10 cellular contexts compared by ENCODE assay signal in the genomic region with DNA sequence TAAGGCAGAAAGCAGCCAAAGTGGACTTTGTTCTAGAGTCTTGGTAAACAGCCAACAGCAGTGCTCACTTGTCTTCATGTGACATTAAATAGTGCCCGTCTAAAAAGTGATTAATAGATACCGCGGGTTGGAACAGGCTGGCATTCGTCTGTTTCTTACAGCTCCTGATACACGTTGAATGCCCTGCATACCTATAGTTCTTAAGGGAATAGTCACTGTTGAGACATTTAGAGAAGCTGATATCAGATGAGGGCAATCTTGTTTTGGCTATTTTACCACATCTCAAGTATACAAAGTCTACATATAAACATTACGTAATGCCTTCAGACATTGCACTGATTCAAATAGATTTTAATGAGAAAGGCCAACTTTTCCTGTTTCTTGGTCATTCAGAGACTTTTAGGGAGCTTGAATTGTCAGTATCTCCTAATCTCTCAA.
DNase-seq lines count a peak whose midpoint lies in the region; ATAC-seq and TF ChIP-seq lines count a peak whose summit lies in the region.
"Had no signal": no experiment of that assay in that cellular context is flagged by ENCODE, and none has a peak within 500 bp of the region (broad histone marks: within the 10 kb centered on the region; RNA-seq: fewer than 3 reads in every experiment).

No MANE protein-coding gene starts in this region.

- 56% methylated on average over 6 of the region's 6 CpGs for WGBS in HUES64
- 21% methylated on average over 6 of the region's 6 CpGs for WGBS in right lobe of liver (ENCODE audit: insufficient coverage, low coverage, low lambda C conversion rate, missing lambda C conversion rate)

- no peak overlapping the region for H3K9ac ChIP-seq in HUES64 (ENCODE audit: low read depth, low read length)

- no peak overlapping the region for H3K4me3 Mint-ChIP-seq in HFFc6
- H3K4me3 Mint-ChIP-seq: B cell had no signal

- TF ChIP-seq POLR2A in right lobe of liver (IDR thresholded peaks at IDR 0.05) (no peak), vagina (IDR thresholded peaks at IDR 0.05) (no peak)

- H3K9me3 Mint-ChIP-seq in HFFc6: peaks cover 60% of the 10 kb centered on the region

- H3K4me1 ChIP-seq in HUES64 (ENCODE audit: insufficient read depth, low read length) (peaks cover 71% of the 10 kb centered on the region), right lobe of liver (peaks cover 0 to 8% (median 4%) of the 10 kb centered on the region in 4 donors), vagina (peaks cover 13% of the 10 kb centered on the region)
- H3K4me1 ChIP-seq: right atrium auricular region had no signal

- no peaks in the 10 kb centered on the region for H3K36me3 ChIP-seq in HUES64 (ENCODE audit: insufficient read depth, low read length)
- no peaks in the 10 kb centered on the region for H3K36me3 ChIP-seq in right lobe of liver
- no peaks in the 10 kb centered on the region for H3K36me3 ChIP-seq in vagina
- H3K36me3 ChIP-seq: right atrium auricular region had no signal

- no peak for TF ChIP-seq CTCF in coronary artery (IDR thresholded peaks at IDR 0.05)
- no peak for TF ChIP-seq CTCF in right lobe of liver (IDR thresholded peaks at IDR 0.05)
- TF ChIP-seq CTCF in HFFc6 (IDR thresholded peaks at IDR 0.05): no peak
- TF ChIP-seq CTCF in vagina (IDR thresholded peaks at IDR 0.05): no peak

- ATAC-seq in right lobe of liver: peak; percentile 42 to 68 (median 56)
- ATAC-seq in HG03439 (IDR thresholded peaks at IDR 0.05; ENCODE audit: unreplicated experiment): no peak

- DNase-seq in A172 (ENCODE audit: low spot score): peak; percentile 87
- no peak for DNase-seq in coronary artery (ENCODE audit: low spot score)
- no peak for DNase-seq in right lobe of liver
- DNase-seq in HFFc6: no peak
- DNase-seq in NCI-H128 (lab: John Stamatoyannopoulos, UW; ENCODE audit: unreplicated experiment): no peak
- no peak for DNase-seq in vagina (ENCODE audit: extremely low spot score in 2 of 2)

- intact Hi-C loops in right lobe of liver (cut with DNase I) (no loop called here), vagina (cut with DNase I) (no loop called here)

- no peak overlapping the region for H3K27ac Mint-ChIP-seq in HFFc6
- H3K27ac Mint-ChIP-seq: B cell had no signal

- no peaks in the 10 kb centered on the region for H3K27me3 Mint-ChIP-seq in HFFc6 (ENCODE audit: insufficient read depth)

- peak overlapping the region; percentile 84; the same call in 1 of the 2 replicates for H3K27ac ChIP-seq in HUES64 (ENCODE audit: low read depth, low read length)
- no peak overlapping the region for H3K27ac ChIP-seq in coronary artery
- H3K27ac ChIP-seq in right lobe of liver: no peak overlapping the region
- no peak overlapping the region for H3K27ac ChIP-seq in vagina
- H3K27ac ChIP-seq: right atrium auricular region had no signal

- no peak overlapping the region for H3K4me3 ChIP-seq in HUES64 (ENCODE audit: low read length)
- H3K4me3 ChIP-seq in coronary artery: peak overlapping the region; percentile 26
- H3K4me3 ChIP-seq in right lobe of liver: no peak overlapping the region
- no peak overlapping the region for H3K4me3 ChIP-seq in vagina
- H3K4me3 ChIP-seq: right atrium auricular region had no signal

- H3K27me3 ChIP-seq in HUES64 (ENCODE audit: insufficient read depth, low read length): no peaks in the 10 kb centered on the region
- H3K27me3 ChIP-seq in right lobe of liver: no peaks in the 10 kb centered on the region
- no peaks in the 10 kb centered on the region for H3K27me3 ChIP-seq in vagina
- H3K27me3 ChIP-seq: right atrium auricular region had no signal

- peaks cover 5% of the 10 kb centered on the region; the same call in 1 of the 2 replicates for H3K36me3 Mint-ChIP-seq in HFFc6 (ENCODE audit: low read depth)

- no peaks in the 10 kb centered on the region for H3K9me3 ChIP-seq in HUES64 (ENCODE audit: insufficient read depth, low read depth, low read length)
- H3K9me3 ChIP-seq in right lobe of liver: no peaks in the 10 kb centered on the region
- no peaks in the 10 kb centered on the region for H3K9me3 ChIP-seq in vagina
- H3K9me3 ChIP-seq: right atrium auricular region had no signal

- no peaks in the 10 kb centered on the region for H3K4me1 Mint-ChIP-seq in HFFc6 (ENCODE audit: low read depth)
- H3K4me1 Mint-ChIP-seq: B cell had no signal
